In genomic region chr4:169031392-169031791, GRCh38 we compare ENCODE assay signal across 18 cellular contexts. TPM values are rescaled to one million over a fixed set of nuclear protein-coding genes. Genes with fewer than 3 reads are reported as not detected.
DNase-seq lines count a peak whose midpoint lies in the region; ATAC-seq, FAIRE-seq and TF ChIP-seq lines count a peak whose summit lies in the region.
"Had no signal": no experiment of that assay in that cellular context is flagged by ENCODE, and none has a peak within 500 bp of the region (broad histone marks: within the 10 kb centered on the region; RNA-seq: fewer than 3 reads in every experiment).

No MANE protein-coding gene starts in this region.

- TF ChIP-seq CTCF in HepG2 (CRISPR knock-in tag; IDR thresholded peaks at IDR 0.05) (0 out of 2 replicates have a peak, but pooled peaks have one; percentile 9), right lobe of liver (IDR thresholded peaks at IDR 0.05) (no peak), epithelial cell of proximal tubule (conservative IDR thresholded peaks at IDR 0.05; ENCODE audit: low read depth, low read length) (no peak), vagina (IDR thresholded peaks at IDR 0.05) (no peak)

- no peaks in the 10 kb centered on the region for H3K9me3 ChIP-seq in HepG2 (ENCODE audit: low read length)
- H3K9me3 ChIP-seq in right lobe of liver: no peaks in the 10 kb centered on the region
- H3K9me3 ChIP-seq in vagina: no peaks in the 10 kb centered on the region

- peak overlapping the region; percentile 87 for H3K4me2 ChIP-seq in HepG2 (ENCODE audit: low read depth, low read length)
- H3K4me2 ChIP-seq: BLaER1 treated with 17β-estradiol and CSF1 and Interleukin-3, amounts not matched to agents 10 nM and 100 nM had no signal

- TF ChIP-seq POLR2A in HepG2 (IDR thresholded peaks at IDR 0.05; ENCODE audit: insufficient read depth in 1 of 2, low read depth in 2 of 2, low read length in 2 of 2): no peak
- TF ChIP-seq POLR2A in right lobe of liver (IDR thresholded peaks at IDR 0.05): no peak
- no peak for TF ChIP-seq POLR2A in vagina (IDR thresholded peaks at IDR 0.05)

- POLR2A ChIA-PET in HepG2 (lab: Yijun Ruan, JAX): interaction anchor here (1.5 to 3.0 kb wide), 2 partner anchors 21 to 39 kb away, joined by 4 to 12 read pairs; partner anchors contain the start of gene CBR4

- peak overlapping the region; percentile 31 for H2AFZ ChIP-seq in HepG2 (ENCODE audit: low read length)

- CTCF ChIA-PET in HepG2 (lab: Yijun Ruan, JAX; ENCODE audit: low intra/inter-chr PET ratio, low total read pairs): no interaction called here

- no peaks in the 10 kb centered on the region for H3K79me2 ChIP-seq in HepG2 (ENCODE audit: insufficient read depth, low read length)

- H4K20me1 ChIP-seq in HepG2 (ENCODE audit: insufficient read depth, low read length): no peaks in the 10 kb centered on the region
- H4K20me1 ChIP-seq: BLaER1 treated with 17β-estradiol and CSF1 and Interleukin-3, amounts not matched to agents 10 nM and 100 nM had no signal

- BruUV-seq in HepG2 (replicated peaks; lab: Mats Ljungman, UMichigan): no TSS peak

- WGBS in HepG2 (ENCODE audit: low lambda C conversion rate): 16% methylated on average over 14 of the region's 15 CpGs
- WGBS in right lobe of liver (ENCODE audit: insufficient coverage, low coverage, low lambda C conversion rate, missing lambda C conversion rate): 88% methylated on average over 5 of the region's 15 CpGs

- peaks cover 21% of the 10 kb centered on the region for H3K4me1 ChIP-seq in HepG2 (ENCODE audit: insufficient read depth, low read length)
- no peaks in the 10 kb centered on the region for H3K4me1 ChIP-seq in right lobe of liver
- H3K4me1 ChIP-seq in vagina: no peaks in the 10 kb centered on the region
- H3K4me1 ChIP-seq: BLaER1 treated with 17β-estradiol and CSF1 and Interleukin-3, amounts not matched to agents 10 nM and 100 nM had no signal

- H3K27me3 ChIP-seq in HepG2 (ENCODE audit: control insufficient read depth in 1 of 2, insufficient read depth in 2 of 2, low read length in 2 of 2) (no peaks in the 10 kb centered on the region), right lobe of liver (no peaks in the 10 kb centered on the region), vagina (no peaks in the 10 kb centered on the region)
- H3K27me3 ChIP-seq: BLaER1 treated with 17β-estradiol and CSF1 and Interleukin-3, amounts not matched to agents 10 nM and 100 nM had no signal

- in situ Hi-C loops in HepG2 (cut with HindIII; ENCODE audit: extremely low pct_ligation_motif_present, low pct_unique_long_range_greater_than_20kb): no loop called here

- no peak for FAIRE-seq in HepG2 (lab: Jason Lieb, UNC)
- FAIRE-seq: GM12878 had no signal

- H3K9ac ChIP-seq in HepG2 (ENCODE audit: insufficient read depth, low read depth, low read length): peak overlapping the region; percentile 31; the same call in 1 of the 2 replicates
- H3K9ac ChIP-seq: BLaER1 treated with 17β-estradiol and CSF1 and Interleukin-3, amounts not matched to agents 10 nM and 100 nM had no signal

- intact Hi-C loops in HepG2 (cut with micrococcal nuclease; ENCODE audit: unreplicated experiment): no loop called here
- intact Hi-C loops in right lobe of liver (cut with DNase I): no loop called here
- intact Hi-C loops in vagina (cut with DNase I): no loop called here

- TF ChIP-seq RAD21 in HepG2 (CRISPR knock-in tag; IDR thresholded peaks at IDR 0.05): no peak

- peak overlapping the region; percentile 35 to 72 (median 64) for H3K4me3 ChIP-seq in HepG2 (replicated peaks in 1 of 3; ENCODE audit: insufficient read depth in 1 of 3, low read depth in 2 of 3, low read length in 3 of 3)
- H3K4me3 ChIP-seq in right lobe of liver: no peak overlapping the region
- peak overlapping the region; percentile 2 for H3K4me3 ChIP-seq in epithelial cell of proximal tubule (ENCODE audit: low read depth, low read length)
- H3K4me3 ChIP-seq in vagina: no peak overlapping the region
- H3K4me3 ChIP-seq: BLaER1 treated with 17β-estradiol and CSF1 and Interleukin-3, amounts not matched to agents 10 nM and 100 nM; GM12878 had no signal

- H3K36me3 ChIP-seq in HepG2 (replicated peaks in 1 of 2; ENCODE audit: control insufficient read depth in 1 of 2, insufficient read depth in 2 of 2, low read length in 2 of 2) (no peaks in the 10 kb centered on the region), right lobe of liver (no peaks in the 10 kb centered on the region), vagina (no peaks in the 10 kb centered on the region)
- H3K36me3 ChIP-seq: BLaER1 treated with 17β-estradiol and CSF1 and Interleukin-3, amounts not matched to agents 10 nM and 100 nM had no signal

- TF ChIP-seq EP300 in HepG2 (IDR thresholded peaks at IDR 0.05; ENCODE audit: low read depth in 2 of 2, low read length in 2 of 2) (no peak), HepG2 (CRISPR knock-in tag; IDR thresholded peaks at IDR 0.05; ENCODE audit: borderline replicate concordance) (no peak)

- ATAC-seq in HepG2 (peak; percentile 89), right lobe of liver (no peak), HG02973 (IDR thresholded peaks at IDR 0.05; ENCODE audit: unreplicated experiment) (no peak)
- ATAC-seq: CD8-positive, alpha-beta T cell; GM12878 had no signal

- H3K27ac ChIP-seq in HepG2 (ENCODE audit: extremely low read length, insufficient read depth, low read length): no peak overlapping the region
- H3K27ac ChIP-seq in right lobe of liver: no peak overlapping the region
- no peak overlapping the region for H3K27ac ChIP-seq in vagina
- H3K27ac ChIP-seq: 22Rv1; BLaER1 treated with 17β-estradiol and CSF1 and Interleukin-3, amounts not matched to agents 10 nM and 100 nM had no signal

- no peak for DNase-seq in HepG2 (ENCODE audit: low spot score)
- no peak for DNase-seq in right lobe of liver
- DNase-seq in RPMI7951 (ENCODE audit: low read depth): peak; percentile 81
- no peak for DNase-seq in epithelial cell of proximal tubule (ENCODE audit: low read depth)
- DNase-seq in vagina (ENCODE audit: extremely low spot score in 2 of 2): no peak
- DNase-seq in NCI-H1105 (lab: John Stamatoyannopoulos, UW): no peak
- DNase-seq: Calu3; CD8-positive, alpha-beta T cell; DMS 273 treated with DMSO at 0.1 percent for 48 hours; DMS53; DND-41; EL; GOT3; H7 had no signal

TF ChIP-seq in HepG2, 621 proteins besides CTCF, POLR2A, EP300 and RAD21 (continues in another document):
- TF ChIP-seq BCL6 (CRISPR knock-in tag; IDR thresholded peaks at IDR 0.05) (peak; percentile 38; the same call in 1 of the 2 replicates), NR2F1 (CRISPR knock-in tag; IDR thresholded peaks at IDR 0.05) (no peak), ZNF687 (CRISPR knock-in tag; IDR thresholded peaks at IDR 0.05) (peak; percentile 44), ZFP36L2 (CRISPR knock-in tag; IDR thresholded peaks at IDR 0.05) (no peak)

RNA-seq across cellular contexts. Expression of gene CBR4, which starts 21.3 kb away (rescaled TPM):
- total RNA-seq in HepG2 (2016; rRNA removed; fragmentation: Illumina TruSeq; extraction: Trizol) (20.7 and 21.9 TPM in 2 replicates), right lobe of liver (10 to 100 TPM; 20.3 to 41.5 (median 22.7) TPM), epithelial cell of proximal tubule (10.3 and 12.7 TPM in 2 replicates), vagina (13.0 TPM)
- 7.2 and 7.4 TPM in 2 replicates for total RNA-seq in HepG2 (2016; cell fraction: cytosol; rRNA removed; fragmentation: Illumina TruSeq; extraction: Trizol; ENCODE audit: low read depth)
- 21.0 and 24.2 TPM in 2 replicates for total RNA-seq in HepG2 (2016; cell fraction: insoluble cytoplasmic fraction; rRNA removed; fragmentation: Illumina TruSeq; extraction: Trizol)
- total RNA-seq in HepG2 (2016; cell fraction: membrane; rRNA removed; fragmentation: Illumina TruSeq; extraction: Trizol): 6.5 and 6.8 TPM in 2 replicates
- 39.5 and 40.0 TPM in 2 replicates for total RNA-seq in HepG2 (2016; cell fraction: nucleus; rRNA removed; fragmentation: Illumina TruSeq; extraction: Trizol)
- 6.9 and 7.3 TPM in 2 replicates for polyA plus RNA-seq in HepG2 (2011; rRNA removed)
- polyA plus RNA-seq in HepG2 (2011; cell fraction: cytosol; rRNA removed): 1.9 and 2.8 TPM in 2 replicates
- polyA plus RNA-seq in HepG2 (2011; cell fraction: nucleus; rRNA removed): 14.0 and 21.4 TPM in 2 replicates
- polyA plus RNA-seq in HepG2 (2012): 9.3 and 12.6 TPM in 2 replicates
- 1.2 and 1.7 TPM in 2 replicates for polyA plus RNA-seq in HepG2 (2016; cell fraction: cytosol; fragmentation: Illumina TruSeq; extraction: Trizol; ENCODE audit: low read depth)
- 17.1 and 20.0 TPM in 2 replicates for polyA plus RNA-seq in HepG2 (2016; cell fraction: insoluble cytoplasmic fraction; fragmentation: Illumina TruSeq; extraction: Trizol; ENCODE audit: low read depth)
- 2.4 and 2.8 TPM in 2 replicates for polyA plus RNA-seq in HepG2 (2016; cell fraction: membrane; fragmentation: Illumina TruSeq; extraction: Trizol; ENCODE audit: low read depth)
- 30.7 and 35.3 TPM in 2 replicates for polyA plus RNA-seq in HepG2 (2016; cell fraction: nucleus; fragmentation: Illumina TruSeq; extraction: Trizol; ENCODE audit: insufficient read depth, low read depth)
- polyA minus RNA-seq in HepG2 (2011; rRNA and poly(A)+ RNA removed; ENCODE audit: low replicate concordance): 4.0 and 4.6 TPM in 2 replicates
- 2.9 and 3.2 TPM in 2 replicates for polyA minus RNA-seq in HepG2 (2011; cell fraction: cytosol; rRNA and poly(A)+ RNA removed)
- 55.5 and 58.1 TPM in 2 replicates for polyA minus RNA-seq in HepG2 (2011; cell fraction: nucleus; rRNA and poly(A)+ RNA removed)
- total RNA-seq in RPMI7951 (2014; rRNA removed; shearing (Covaris generic)): 8.3 and 9.3 TPM in 2 replicates

Comparison
In these comparisons a context has a peak if more than half of its experiments do, and no peak if none do; other contexts are left out.
1. H3K4me3 ChIP-seq: peak in HepG2 (3 of 3) and epithelial cell of proximal tubule (single experiment); none in right lobe of liver (0 of 3) and vagina (0 of 2).